8 cellular contexts compared by ENCODE assay signal in the genomic region with DNA sequence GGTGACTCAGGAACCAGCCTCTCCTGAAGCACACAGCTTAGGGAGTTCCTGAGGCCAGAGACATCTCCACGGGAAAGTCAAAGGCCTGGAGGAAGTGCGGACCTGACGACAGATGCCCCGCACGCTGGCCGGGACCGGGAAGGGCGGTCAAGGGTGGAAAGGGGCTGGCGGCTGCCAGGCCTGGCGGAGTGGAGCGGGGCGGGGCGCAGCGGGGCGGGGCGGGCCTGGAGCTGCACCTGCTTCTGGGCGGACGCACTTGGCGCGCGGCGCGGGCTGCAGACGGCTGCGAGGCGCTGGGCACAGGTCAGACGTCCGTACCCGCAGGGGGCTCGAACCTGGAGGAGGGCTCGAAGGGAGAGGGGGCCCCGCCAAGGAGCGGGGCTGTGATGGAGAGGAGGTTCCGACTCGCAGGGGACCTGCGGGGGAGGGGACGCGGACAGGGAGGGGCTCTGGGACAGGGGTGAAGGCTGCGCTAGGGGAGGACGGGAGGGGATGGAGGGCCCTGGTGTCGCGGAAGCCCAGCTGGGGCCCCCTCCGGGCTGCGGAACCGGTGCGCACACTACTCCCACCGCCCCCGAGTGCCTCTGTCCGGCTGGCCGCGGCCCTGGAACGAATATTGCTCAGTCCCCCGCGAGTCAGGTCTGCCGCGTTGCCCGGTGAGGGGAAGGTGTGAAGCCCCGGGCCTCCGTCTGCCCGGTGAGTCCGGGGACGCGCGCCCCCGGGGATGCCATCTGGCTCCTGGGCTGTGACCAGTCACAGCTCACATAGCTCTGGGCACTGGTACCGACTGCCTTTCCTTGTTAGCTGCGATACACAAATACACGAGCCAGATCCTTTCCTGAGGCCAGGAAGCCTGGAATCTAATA. TPM values are rescaled to one million over a fixed set of nuclear protein-coding genes. Genes with fewer than 3 reads are reported as not detected.
A peak's percentile ranks its signal among the peaks of the same experiment; 100 is the strongest.
DNase-seq lines count a peak whose midpoint lies in the region; ATAC-seq and TF ChIP-seq lines count a peak whose summit lies in the region.

A gene (plus strand): TSS at position 253 of the 866 bp plus-strand sequence. CDS start 36,635 bp downstream, outside the sequence.

- H3K9me3 Mint-ChIP-seq in H9 (peaks cover 4% of the 10 kb centered on the region in 2 experiments; a peak in 2 of 5 replicates), endodermal cell (peaks cover 20% of the 10 kb centered on the region)
- peaks cover 3% of the 10 kb centered on the region for H3K9me3 Mint-ChIP-seq in T-helper 2 cell treated with Interferon-gamma antibody and Interleukin-4, amounts not matched to agents 5 μg/mL and 100 μg/mL, for 36 hours

- no peak within 1 kb of the TSS for H2BK120ac ChIP-seq in H9 (ENCODE audit: low read depth, low read length, poor library complexity, severe bottlenecking)

- H3K27ac Mint-ChIP-seq in H9 (peak within 1 kb of the TSS in 1 of 3 experiments; percentile 50; a peak in 1 of 7 replicates), endodermal cell (no peak within 1 kb of the TSS)
- H3K27ac Mint-ChIP-seq in T-helper 2 cell treated with Interferon-gamma antibody and Interleukin-4, amounts not matched to agents 5 μg/mL and 100 μg/mL, for 36 hours = peak within 1 kb of the TSS; percentile 76

- H3K56ac ChIP-seq in H9 (ENCODE audit: insufficient read length, low read depth, low read length) = no peak within 1 kb of the TSS

- H3K4me3 Mint-ChIP-seq in H9 = peak within 1 kb of the TSS; percentile 63 to 78
- peak within 1 kb of the TSS; percentile 71 for H3K4me3 Mint-ChIP-seq in T-helper 2 cell treated with Interferon-gamma antibody and Interleukin-4, amounts not matched to agents 5 μg/mL and 100 μg/mL, for 36 hours
- peak within 1 kb of the TSS; percentile 46 for H3K4me3 Mint-ChIP-seq in endodermal cell

- H3K27ac ChIP-seq in H9 (ENCODE audit: insufficient read length, low read depth, low read length) (no peak within 1 kb of the TSS), endodermal cell (ENCODE audit: low read depth, low read length) (no peak within 1 kb of the TSS), tibial artery (no peak within 1 kb of the TSS)

- H2AFZ ChIP-seq in H9 (ENCODE audit: low read length) (no peak within 1 kb of the TSS), neuron (ENCODE audit: low read depth, low read length) (no peak within 1 kb of the TSS)

- intact Hi-C loops in tibial artery (cut with DNase I; ENCODE audit: low total_unique reads) = no loop called here
- intact Hi-C loops in posterior vena cava (cut with DNase I) = no loop called here

- H3K9me3 ChIP-seq in H9 (ENCODE audit: control insufficient read depth, low read depth, low read length) = no peaks in the 10 kb centered on the region
- H3K9me3 ChIP-seq in endodermal cell (ENCODE audit: control insufficient read depth, low read length) = peaks cover 7% of the 10 kb centered on the region
- H3K9me3 ChIP-seq in neuron (ENCODE audit: low read length) = no peaks in the 10 kb centered on the region
- H3K9me3 ChIP-seq in tibial artery = no peaks in the 10 kb centered on the region

- DNase-seq in H9 (peak; percentile 76), endodermal cell (peak; percentile 84), dedifferentiated amniotic fluid mesenchymal stem cell (ENCODE audit: extremely low spot score) (no peak), tibial artery (no peak), posterior vena cava (ENCODE audit: low spot score) (no peak)
- DNase-seq in T-helper 2 cell treated with Interferon-gamma antibody and Interleukin-4, amounts not matched to agents 5 μg/mL and 100 μg/mL, for 36 hours (ENCODE audit: low spot score) = no peak

- TF ChIP-seq CTCF in H9 (conservative IDR thresholded peaks at IDR 0.05) (no peak), endodermal cell (conservative IDR thresholded peaks at IDR 0.05) (no peak), tibial artery (IDR thresholded peaks at IDR 0.05) (no peak)

- H2BK5ac ChIP-seq in H9 (ENCODE audit: insufficient read length, low read length) = no peak within 1 kb of the TSS

- no peak within 1 kb of the TSS for H4K8ac ChIP-seq in H9 (replicated peaks; ENCODE audit: insufficient read length, low read depth, low read length)

- H3K18ac ChIP-seq in H9 (ENCODE audit: insufficient read length, low read depth, low read length) = no peak within 1 kb of the TSS

- H2BK12ac ChIP-seq in H9 (ENCODE audit: insufficient read length, low read depth, low read length) = no peak within 1 kb of the TSS

- peak within 1 kb of the TSS; percentile 22; the same call in 1 of the 2 replicates for H3K14ac ChIP-seq in H9 (ENCODE audit: insufficient read depth, low read length)

- peaks cover 71% of the 10 kb centered on the region for H3K27me3 Mint-ChIP-seq in H9 (ENCODE audit: low read depth)
- H3K27me3 Mint-ChIP-seq in T-helper 2 cell treated with Interferon-gamma antibody and Interleukin-4, amounts not matched to agents 5 μg/mL and 100 μg/mL, for 36 hours (ENCODE audit: low read depth) = peaks cover 60% of the 10 kb centered on the region
- peaks cover 73% of the 10 kb centered on the region for H3K27me3 Mint-ChIP-seq in endodermal cell (ENCODE audit: insufficient read depth)

- H3T11ph ChIP-seq in H9 (ENCODE audit: low read length) = no peak within 1 kb of the TSS

- peak within 1 kb of the TSS; percentile 56 for H3K4me3 ChIP-seq in endodermal cell (ENCODE audit: low read length)
- H3K4me3 ChIP-seq in neuron (ENCODE audit: low read length) = peak within 1 kb of the TSS; percentile 6
- H3K4me3 ChIP-seq in tibial artery = no peak within 1 kb of the TSS

- no peak within 1 kb of the TSS for H2AK5ac ChIP-seq in H9 (ENCODE audit: insufficient read length, low read length)

- no peaks in the 10 kb centered on the region for H4K20me1 ChIP-seq in H9 (ENCODE audit: control insufficient read depth, insufficient read depth, insufficient read length)

- no peak within 1 kb of the TSS for H3K23ac ChIP-seq in H9 (ENCODE audit: insufficient read length, low read depth, low read length)

- H3K79me1 ChIP-seq in H9 (ENCODE audit: insufficient read depth, low read depth, low read length, poor library complexity, severe bottlenecking) = no peaks in the 10 kb centered on the region

- H3K9ac ChIP-seq in H9 (ENCODE audit: extremely low read depth, insufficient read length, low read length) = no peak within 1 kb of the TSS
- no peak within 1 kb of the TSS for H3K9ac ChIP-seq in endodermal cell (ENCODE audit: extremely low read depth, low read length, poor library complexity, severe bottlenecking)

- peak within 1 kb of the TSS; percentile 24 for H3K4me2 ChIP-seq in H9 (ENCODE audit: insufficient read depth, insufficient read length, low read length)

- no peak within 1 kb of the TSS for H3K4ac ChIP-seq in H9 (ENCODE audit: low read depth, low read length)

- H3K36me3 ChIP-seq in endodermal cell (ENCODE audit: control insufficient read depth, insufficient read depth, low read length) = no peaks in the 10 kb centered on the region
- H3K36me3 ChIP-seq in neuron (ENCODE audit: insufficient read depth, low read length) = no peaks in the 10 kb centered on the region
- H3K36me3 ChIP-seq in tibial artery = no peaks in the 10 kb centered on the region

- H2BK15ac ChIP-seq in H9 (ENCODE audit: low read depth, low read length) = no peak within 1 kb of the TSS

- no peak within 1 kb of the TSS for H4K91ac ChIP-seq in H9 (ENCODE audit: insufficient read length, low read depth, low read length)

- H3K27me3 ChIP-seq in H9 (ENCODE audit: insufficient read depth, low read length) (peaks cover 6% of the 10 kb centered on the region; the same call in 1 of the 2 replicates), endodermal cell (ENCODE audit: control insufficient read depth, insufficient read depth, low read length, poor library complexity, severe bottlenecking) (peaks cover 41% of the 10 kb centered on the region), neuron (ENCODE audit: insufficient read depth, low read length) (peaks cover 10% of the 10 kb centered on the region), tibial artery (peaks cover 0 to 32% of the 10 kb centered on the region in 2 donors)

- WGBS in H9 (ENCODE audit: extremely low coverage, insufficient read length, low lambda C conversion rate) = no CpG with 5 or more reads among the region's 68 CpGs
- 5 to 11% methylated on average over 12 to 67 of the region's 68 CpGs for WGBS in endodermal cell (ENCODE audit: insufficient coverage in 1 of 2, insufficient read length in 1 of 2), 2 experiments

- H3K36me3 Mint-ChIP-seq in H9 (ENCODE audit: insufficient read depth in 1 of 3, low read depth in 3 of 3) (peaks cover 0 to 2% (median 0%) of the 10 kb centered on the region in 3 experiments; a peak in 3 of 7 replicates), endodermal cell (ENCODE audit: low read depth) (no peaks in the 10 kb centered on the region)
- H3K36me3 Mint-ChIP-seq in T-helper 2 cell treated with Interferon-gamma antibody and Interleukin-4, amounts not matched to agents 5 μg/mL and 100 μg/mL, for 36 hours (ENCODE audit: low read depth) = peaks cover 5% of the 10 kb centered on the region

- H3K79me2 ChIP-seq in H9 (ENCODE audit: insufficient read depth, low read length) = no peaks in the 10 kb centered on the region

- H3K23me2 ChIP-seq in H9 (ENCODE audit: insufficient read length, low read depth, low read length, poor library complexity, severe bottlenecking) = no peaks in the 10 kb centered on the region

- no peak within 1 kb of the TSS for H4K5ac ChIP-seq in H9 (ENCODE audit: insufficient read length, low read depth, low read length)

- ATAC-seq in HG03432 (IDR thresholded peaks at IDR 0.05; ENCODE audit: unreplicated experiment) = no peak

- peaks cover 3 to 4% of the 10 kb centered on the region in 2 experiments; a peak in 1 of 4 replicates for H3K4me1 Mint-ChIP-seq in H9
- peaks cover 22% of the 10 kb centered on the region for H3K4me1 Mint-ChIP-seq in T-helper 2 cell treated with Interferon-gamma antibody and Interleukin-4, amounts not matched to agents 5 μg/mL and 100 μg/mL, for 36 hours (ENCODE audit: low read depth)
- H3K4me1 Mint-ChIP-seq in endodermal cell = peaks cover 5% of the 10 kb centered on the region

- no peak within 1 kb of the TSS for H2BK20ac ChIP-seq in H9 (ENCODE audit: low read depth, low read length, poor library complexity, severe bottlenecking)

- H3K4me1 ChIP-seq in H9 (ENCODE audit: insufficient read depth, low read length) (no peaks in the 10 kb centered on the region), endodermal cell (ENCODE audit: control insufficient read depth, insufficient read depth, low read length) (no peaks in the 10 kb centered on the region), neuron (ENCODE audit: insufficient read depth, low read length) (no peaks in the 10 kb centered on the region), tibial artery (peaks cover 0 to 7% (median 0%) of the 10 kb centered on the region in 4 donors)

RNA-seq across cellular contexts. Expression of the gene that starts here (rescaled TPM):
- total RNA-seq in H9 (2021) = 0.35 and 0.70 TPM in 2 replicates
- total RNA-seq in endodermal cell = not detected
- not detected for polyA plus RNA-seq in endodermal cell (2013, experiment 1 of 2)
- polyA plus RNA-seq in endodermal cell (2013, experiment 2 of 2) = not detected
- not detected for total RNA-seq in posterior vena cava

Comparison
In these comparisons a context has a peak if more than half of its experiments do, and no peak if none do; other contexts are left out.
1. Peak in DNase-seq and H3K4me2 ChIP-seq in H9; RNA of the gene not detected or under 1 TPM.
2. Peak in DNase-seq and H3K4me3 ChIP-seq in endodermal cell; RNA of the gene not detected or under 1 TPM.